ENCODE assay signal across 8 cellular contexts in the genomic region with DNA sequence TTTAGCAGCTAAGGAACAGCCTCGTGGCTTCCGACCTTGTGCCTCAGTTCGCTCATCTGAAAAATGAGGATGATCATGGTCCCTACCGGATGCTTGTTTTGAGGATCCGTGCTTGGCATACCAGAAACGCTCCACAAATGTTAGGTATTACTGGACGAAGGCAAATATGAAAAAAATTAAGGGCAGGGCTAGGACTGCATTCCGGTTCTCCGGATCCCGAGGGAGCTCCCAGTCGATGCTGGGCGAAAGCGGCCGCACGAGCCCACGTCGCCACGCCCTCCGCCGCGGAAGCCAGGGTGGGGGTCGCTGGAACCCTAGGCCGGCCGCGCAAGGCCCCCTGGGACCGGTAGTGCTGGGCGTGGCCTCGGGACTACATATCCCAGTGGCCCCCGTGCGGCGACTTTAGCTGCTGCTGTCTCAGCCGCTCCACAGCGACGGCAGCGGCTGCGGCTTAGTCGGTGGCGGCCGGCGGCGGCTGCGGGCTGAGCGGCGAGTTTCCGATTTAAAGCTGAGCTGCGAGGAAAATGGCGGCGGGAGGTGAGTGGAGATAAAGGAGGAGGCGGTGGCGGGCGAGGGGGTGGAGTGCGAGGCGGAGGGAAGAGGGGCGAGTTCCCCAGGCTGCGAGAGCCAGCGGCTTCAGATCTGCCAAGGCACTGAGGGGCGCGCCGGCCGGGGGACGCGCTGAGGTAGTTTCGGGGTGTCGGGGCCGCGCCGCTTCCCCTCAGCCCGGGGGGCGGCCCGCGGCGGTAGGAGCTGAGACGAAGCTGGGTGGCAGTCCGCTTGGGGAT. TPM values are rescaled to one million over a fixed set of nuclear protein-coding genes. Genes with fewer than 3 reads are reported as not detected.
A peak's percentile ranks its signal among the peaks of the same experiment; 100 is the strongest.
DNase-seq lines count a peak whose midpoint lies in the region; ATAC-seq and TF ChIP-seq lines count a peak whose summit lies in the region.

A gene (plus strand): TSS at position 405 of the 788 bp plus-strand sequence. CDS start 120,361 bp downstream, outside the sequence.

- DNase-seq in GM03348 (ENCODE audit: low spot score) (peak; percentile 97), HCT116 (ENCODE audit: low read depth, low spot score) (peak; percentile 82), NAMALWA (ENCODE audit: low spot score) (peak; percentile 95), SK-MEL-5 (ENCODE audit: low read depth, low spot score) (peak; percentile 94), germinal center (ENCODE audit: low spot score) (peak; percentile 92), non-pigmented ciliary epithelial cell (ENCODE audit: low read depth) (peak; percentile 66), substantia nigra (lab: John Stamatoyannopoulos, UW) (peak; percentile 58 to 95 (median 85))
- peak; percentile 91 for DNase-seq in activated naive CD4-positive, alpha-beta T cell treated with Interleukin-2 at 50 U/mL for 16 hours

- CTCF ChIA-PET in HCT116 (lab: Charles Lee): interaction anchor here (1.4 to 2.0 kb wide), 2 partner anchors 70 to 119 kb away, joined by 3 to 13 read pairs; no protein-coding TSS in a partner anchor

- H3K36me3 ChIP-seq in HCT116 (ENCODE audit: control insufficient read depth in 1 of 2, insufficient read depth in 2 of 2, low read length in 2 of 2): no peaks in the 10 kb centered on the region

- peak; percentile 97 for ATAC-seq in HCT116

- intact Hi-C loops in HCT116 (cut with micrococcal nuclease): loop anchor here (1.0 to 10.0 kb wide), 6 partner anchors 26 to 297 kb away; no protein-coding TSS in a partner anchor

- BruUV-seq in HCT116 (replicated peaks; lab: Mats Ljungman, UMichigan): no TSS peak

- RAD21 ChIA-PET in HCT116 (lab: Charles Lee; ENCODE audit: low non-redundant PET in 1 of 2, low total read pairs in 2 of 2, uncharacterized antibody in 2 of 2, unreplicated experiment in 2 of 2): interaction anchor here (0.6 to 1.4 kb wide), 2 partner anchors 8 kb away, joined by 3 read pairs; no protein-coding TSS in a partner anchor

- H3K4me2 ChIP-seq in HCT116 (ENCODE audit: low read length): peak within 1 kb of the TSS; percentile 86

- H3K9ac ChIP-seq in HCT116 (ENCODE audit: low read length): peak within 1 kb of the TSS; percentile 87

- H3K79me2 ChIP-seq in HCT116 (ENCODE audit: insufficient read depth, low read length): peaks cover 46% of the 10 kb centered on the region

- no peaks in the 10 kb centered on the region for H3K27me3 ChIP-seq in HCT116 (ENCODE audit: insufficient read depth, low read length)

- no peaks in the 10 kb centered on the region for H4K20me1 ChIP-seq in HCT116 (ENCODE audit: insufficient read depth)

- H3K9me2 ChIP-seq in HCT116 (ENCODE audit: insufficient read depth): no peaks in the 10 kb centered on the region

- peak; percentile 42; the same call in 1 of the 2 replicates for TF ChIP-seq RAD21 in HCT116 (IDR thresholded peaks at IDR 0.05; ENCODE audit: low read depth)

- H3K9me3 ChIP-seq in HCT116 (ENCODE audit: control insufficient read depth in 1 of 2, insufficient read depth in 1 of 2, low read depth in 1 of 2, low read length in 2 of 2): no peaks in the 10 kb centered on the region

- peak within 1 kb of the TSS; percentile 70 for H3K27ac ChIP-seq in HCT116 (ENCODE audit: low read depth, low read length)
- peak within 1 kb of the TSS; percentile 83 for H3K27ac ChIP-seq in substantia nigra (ENCODE audit: low read depth, low read length, poor library complexity, severe bottlenecking)

- peak; percentile 94 for TF ChIP-seq POLR2A in HCT116 (IDR thresholded peaks at IDR 0.05; ENCODE audit: borderline replicate concordance, extremely low read depth, insufficient read depth, insufficient read length)

- in situ Hi-C loops in SK-MEL-5 (cut with HindIII; ENCODE audit: low pct_unique_long_range_greater_than_20kb, low sequenced_read_pairs): no loop called here

- H2AFZ ChIP-seq in HCT116 (ENCODE audit: low read depth, low read length, poor library complexity, severe bottlenecking): peak within 1 kb of the TSS; percentile 66

- peak in 2 of 3 experiments; percentile 8 to 32; a peak in 2 of 6 replicates for TF ChIP-seq CTCF in HCT116 (IDR thresholded peaks at IDR 0.05 in 2 of 3, conservative IDR thresholded peaks at IDR 0.05 in 1 of 3; ENCODE audit: borderline replicate concordance in 1 of 3, insufficient read depth in 1 of 3, low read depth in 2 of 3, low read length in 2 of 3)

- POLR2A ChIA-PET in HCT116 (lab: Charles Lee): interaction anchor here (0.8 to 3.9 kb wide), 18 partner anchors 8 to 296 kb away, joined by 3 to 24 read pairs (median 4); no protein-coding TSS in a partner anchor

- H3K4me1 ChIP-seq in HCT116 (ENCODE audit: control insufficient read depth in 1 of 2, insufficient read depth in 2 of 2, low read length in 2 of 2): peaks cover 19 to 30% of the 10 kb centered on the region in 2 experiments; a peak in 3 of 4 replicates

- H3K4me3 ChIP-seq in HCT116 (replicated peaks in 1 of 2; ENCODE audit: low read depth in 1 of 2, low read length in 2 of 2): peak within 1 kb of the TSS; percentile 86 to 87

TF ChIP-seq in HCT116, 20 proteins besides CTCF, POLR2A, EP300 and RAD21 (continues in another document):
- TF ChIP-seq, protein P1, sequence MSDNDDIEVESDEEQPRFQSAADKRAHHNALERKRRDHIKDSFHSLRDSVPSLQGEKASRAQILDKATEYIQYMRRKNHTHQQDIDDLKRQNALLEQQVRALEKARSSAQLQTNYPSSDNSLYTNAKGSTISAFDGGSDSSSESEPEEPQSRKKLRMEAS (IDR thresholded peaks at IDR 0.05): peak; percentile 91
- no peak for TF ChIP-seq JUND (IDR thresholded peaks at IDR 0.05)
- no peak for TF ChIP-seq EZH2 (IDR thresholded peaks at IDR 0.05)
- no peak for TF ChIP-seq FOSL1 (IDR thresholded peaks at IDR 0.05; ENCODE audit: low read depth)
- TF ChIP-seq, protein P2, sequence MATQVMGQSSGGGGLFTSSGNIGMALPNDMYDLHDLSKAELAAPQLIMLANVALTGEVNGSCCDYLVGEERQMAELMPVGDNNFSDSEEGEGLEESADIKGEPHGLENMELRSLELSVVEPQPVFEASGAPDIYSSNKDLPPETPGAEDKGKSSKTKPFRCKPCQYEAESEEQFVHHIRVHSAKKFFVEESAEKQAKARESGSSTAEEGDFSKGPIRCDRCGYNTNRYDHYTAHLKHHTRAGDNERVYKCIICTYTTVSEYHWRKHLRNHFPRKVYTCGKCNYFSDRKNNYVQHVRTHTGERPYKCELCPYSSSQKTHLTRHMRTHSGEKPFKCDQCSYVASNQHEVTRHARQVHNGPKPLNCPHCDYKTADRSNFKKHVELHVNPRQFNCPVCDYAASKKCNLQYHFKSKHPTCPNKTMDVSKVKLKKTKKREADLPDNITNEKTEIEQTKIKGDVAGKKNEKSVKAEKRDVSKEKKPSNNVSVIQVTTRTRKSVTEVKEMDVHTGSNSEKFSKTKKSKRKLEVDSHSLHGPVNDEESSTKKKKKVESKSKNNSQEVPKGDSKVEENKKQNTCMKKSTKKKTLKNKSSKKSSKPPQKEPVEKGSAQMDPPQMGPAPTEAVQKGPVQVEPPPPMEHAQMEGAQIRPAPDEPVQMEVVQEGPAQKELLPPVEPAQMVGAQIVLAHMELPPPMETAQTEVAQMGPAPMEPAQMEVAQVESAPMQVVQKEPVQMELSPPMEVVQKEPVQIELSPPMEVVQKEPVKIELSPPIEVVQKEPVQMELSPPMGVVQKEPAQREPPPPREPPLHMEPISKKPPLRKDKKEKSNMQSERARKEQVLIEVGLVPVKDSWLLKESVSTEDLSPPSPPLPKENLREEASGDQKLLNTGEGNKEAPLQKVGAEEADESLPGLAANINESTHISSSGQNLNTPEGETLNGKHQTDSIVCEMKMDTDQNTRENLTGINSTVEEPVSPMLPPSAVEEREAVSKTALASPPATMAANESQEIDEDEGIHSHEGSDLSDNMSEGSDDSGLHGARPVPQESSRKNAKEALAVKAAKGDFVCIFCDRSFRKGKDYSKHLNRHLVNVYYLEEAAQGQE (IDR thresholded peaks at IDR 0.05; ENCODE audit: low read depth): no peak
- TF ChIP-seq, protein P3, sequence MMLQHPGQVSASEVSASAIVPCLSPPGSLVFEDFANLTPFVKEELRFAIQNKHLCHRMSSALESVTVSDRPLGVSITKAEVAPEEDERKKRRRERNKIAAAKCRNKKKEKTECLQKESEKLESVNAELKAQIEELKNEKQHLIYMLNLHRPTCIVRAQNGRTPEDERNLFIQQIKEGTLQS (IDR thresholded peaks at IDR 0.05): no peak
- TF ChIP-seq, protein P4, sequence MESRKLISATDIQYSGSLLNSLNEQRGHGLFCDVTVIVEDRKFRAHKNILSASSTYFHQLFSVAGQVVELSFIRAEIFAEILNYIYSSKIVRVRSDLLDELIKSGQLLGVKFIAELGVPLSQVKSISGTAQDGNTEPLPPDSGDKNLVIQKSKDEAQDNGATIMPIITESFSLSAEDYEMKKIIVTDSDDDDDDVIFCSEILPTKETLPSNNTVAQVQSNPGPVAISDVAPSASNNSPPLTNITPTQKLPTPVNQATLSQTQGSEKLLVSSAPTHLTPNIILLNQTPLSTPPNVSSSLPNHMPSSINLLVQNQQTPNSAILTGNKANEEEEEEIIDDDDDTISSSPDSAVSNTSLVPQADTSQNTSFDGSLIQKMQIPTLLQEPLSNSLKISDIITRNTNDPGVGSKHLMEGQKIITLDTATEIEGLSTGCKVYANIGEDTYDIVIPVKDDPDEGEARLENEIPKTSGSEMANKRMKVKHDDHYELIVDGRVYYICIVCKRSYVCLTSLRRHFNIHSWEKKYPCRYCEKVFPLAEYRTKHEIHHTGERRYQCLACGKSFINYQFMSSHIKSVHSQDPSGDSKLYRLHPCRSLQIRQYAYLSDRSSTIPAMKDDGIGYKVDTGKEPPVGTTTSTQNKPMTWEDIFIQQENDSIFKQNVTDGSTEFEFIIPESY (IDR thresholded peaks at IDR 0.05; ENCODE audit: extremely low read depth, insufficient replicate concordance, low read length): no peak
- no peak for TF ChIP-seq CEBPB (IDR thresholded peaks at IDR 0.05; ENCODE audit: low read depth)
- TF ChIP-seq YY1 (IDR thresholded peaks at IDR 0.05; ENCODE audit: extremely low read depth, insufficient replicate concordance, low read depth, low read length): peak; percentile 87
- peak; percentile 68 for TF ChIP-seq TCF7L2 (IDR thresholded peaks at IDR 0.05; ENCODE audit: borderline replicate concordance, extremely low read depth, insufficient read depth, insufficient read length)
- peak; percentile 90 for TF ChIP-seq SIN3A (IDR thresholded peaks at IDR 0.05; ENCODE audit: low read depth)
- no peak for TF ChIP-seq ZNF274 (IDR thresholded peaks at IDR 0.05; ENCODE audit: low read depth, low read length)
- TF ChIP-seq POLR2AphosphoS5 (IDR thresholded peaks at IDR 0.05; ENCODE audit: low read depth, low read length): peak; percentile 99
- TF ChIP-seq SP1 (IDR thresholded peaks at IDR 0.05; ENCODE audit: low read depth): peak; percentile 70; the same call in 1 of the 2 replicates
- peak; percentile 70 for TF ChIP-seq ELF1 (IDR thresholded peaks at IDR 0.05; ENCODE audit: borderline replicate concordance, low read depth)
- peak; percentile 46; the same call in 1 of the 2 replicates for TF ChIP-seq ZFX (IDR thresholded peaks at IDR 0.05)

RNA-seq across cellular contexts. Expression of the gene that starts here (rescaled TPM):
- 25.9 TPM for total RNA-seq in HCT116 (2021; ENCODE audit: unreplicated experiment)
- polyA plus RNA-seq in HCT116 (2012): 10.0 and 11.8 TPM in 2 replicates
- 16.1 and 16.8 TPM in 2 replicates for total RNA-seq in SK-MEL-5 (2014; rRNA removed; shearing (Covaris generic))
- polyA plus RNA-seq in SK-MEL-5 (2015; cell fraction: cytosol; rRNA removed): 11.0 and 14.2 TPM in 2 replicates
- 19.7 and 21.9 TPM in 2 replicates for polyA plus RNA-seq in SK-MEL-5 (2015; cell fraction: nucleus; rRNA removed)

Comparison
In these comparisons a context has a peak if more than half of its experiments do, and no peak if none do; other contexts are left out.
1. Peak in every context shown above with its lines: DNase-seq, ATAC-seq, H3K4me3 ChIP-seq and H3K27ac ChIP-seq.